32 cellular contexts compared by ENCODE assay signal in genomic region chr4:145602129-145602760, GRCh38.
"Had no signal": no experiment of that assay in that cellular context is flagged by ENCODE, and none has a peak within 500 bp of the region (broad histone marks: within the 10 kb centered on the region; RNA-seq: fewer than 3 reads in every experiment).

No MANE protein-coding gene starts in this region.

- H3K4me3 ChIP-seq: body of pancreas, esophagus muscularis mucosa, gastrocnemius medialis had no signal

- DNase-seq: activated B cell treated with CpG ODN at 0.5 μM for 24 hours; activated CD4-positive, alpha-beta T cell treated with anti-CD3 and anti-CD28 coated beads for 48 hours; activated CD4-positive, alpha-beta T cell treated with anti-CD3 and anti-CD28 coated beads, Interleukin-2, amount 50 U/mL, for 1 hour; activated CD4-positive, alpha-beta T cell treated with anti-CD3 and anti-CD28 coated beads, Interleukin-2, amount 50 U/mL, for 48 hours; activated CD8-positive, alpha-beta memory T cell treated with anti-CD3 and anti-CD28 coated beads for 24 hours; activated CD8-positive, alpha-beta T cell treated with anti-CD3 and anti-CD28 coated beads for 36 hours; activated effector memory CD4-positive, alpha-beta T cell treated with Interleukin-2 at 50 U/mL for 16 hours; activated gamma-delta T cell treated with Interleukin-2 at 50 U/mL for 16 hours; activated naive CD4-positive, alpha-beta T cell treated with anti-CD3 and anti-CD28 coated beads, Interleukin-2, amount 50 U/mL, for 16 hours; activated naive CD4-positive, alpha-beta T cell treated with Interleukin-2 at 50 U/mL for 16 hours; activated T-cell treated with anti-CD3 and anti-CD28 coated beads, Interleukin-2, amount 50 U/mL, for 4 hours; amygdala; aorta; body of pancreas; caudate nucleus; cortex of kidney; dermis blood vessel endothelial cell; effector CD4-positive, alpha-beta T cell; effector memory CD8-positive, alpha-beta T cell; erythroblast; foreskin keratinocyte; gastrocnemius medialis; glutamatergic neuron; T-helper 1 cell; T-helper 17 cell; T1000; WERI-Rb-1 had no signal

- H3K9me3 Mint-ChIP-seq: activated T-helper 17 cell treated with anti-CD3 and anti-CD28 coated beads, Interleukin-2, amount 50 U/mL, for 72 hours; effector memory CD8-positive, alpha-beta T cell had no signal

- H3K4me3 Mint-ChIP-seq: activated B cell treated with CpG ODN at 0.5 μM for 24 hours; activated CD8-positive, alpha-beta T cell treated with anti-CD3 and anti-CD28 coated beads for 36 hours; activated naive CD8-positive, alpha-beta T cell; activated T-cell treated with anti-CD3 and anti-CD28 coated beads, Interleukin-2, amount 50 U/mL, for 4 hours; activated T-helper 17 cell treated with anti-CD3 and anti-CD28 coated beads, Interleukin-2, amount 50 U/mL, for 72 hours; effector memory CD8-positive, alpha-beta T cell; T-helper 17 cell; T-helper 2 cell treated with Interferon-gamma antibody and Interleukin-4, amounts not matched to agents 5 μg/mL and 100 μg/mL, for 36 hours had no signal

- H3K27me3 ChIP-seq: body of pancreas, esophagus muscularis mucosa, gastrocnemius medialis had no signal

- H3K36me3 ChIP-seq: esophagus muscularis mucosa, gastrocnemius medialis, WERI-Rb-1 had no signal

- H3K27ac Mint-ChIP-seq: activated B cell treated with CpG ODN at 0.5 μM for 24 hours; activated CD8-positive, alpha-beta T cell treated with anti-CD3 and anti-CD28 coated beads for 36 hours; activated naive CD8-positive, alpha-beta T cell; activated T-helper 17 cell treated with anti-CD3 and anti-CD28 coated beads, Interleukin-2, amount 50 U/mL, for 72 hours; effector memory CD8-positive, alpha-beta T cell; T-helper 17 cell; T-helper 2 cell treated with Interferon-gamma antibody and Interleukin-4, amounts not matched to agents 5 μg/mL and 100 μg/mL, for 36 hours had no signal

- ATAC-seq: activated CD4-positive, CD25-positive, alpha-beta regulatory T cell treated with anti-CD3 and anti-CD28 coated beads, Interleukin-2, amount 50 U/mL, for 24 hours; activated CD8-positive, alpha-beta T cell treated with anti-CD3 and anti-CD28 coated beads for 36 hours; activated T-cell treated with anti-CD3 and anti-CD28 coated beads, Interleukin-2, amount 50 U/mL, for 4 hours; activated T-helper 17 cell treated with anti-CD3 and anti-CD28 coated beads, Interleukin-2, amount 50 U/mL, for 72 hours; body of pancreas; effector memory CD8-positive, alpha-beta T cell; foreskin keratinocyte; gastrocnemius medialis; T-helper 17 cell had no signal

- H3K4me1 ChIP-seq: body of pancreas, esophagus muscularis mucosa, foreskin keratinocyte, gastrocnemius medialis had no signal

- H3K9me3 ChIP-seq: body of pancreas, gastrocnemius medialis had no signal

- H3K27ac ChIP-seq: body of pancreas, esophagus muscularis mucosa, foreskin keratinocyte, gastrocnemius medialis, WERI-Rb-1 had no signal

- H3K4me1 Mint-ChIP-seq: activated B cell treated with CpG ODN at 0.5 μM for 24 hours; activated T-helper 17 cell treated with anti-CD3 and anti-CD28 coated beads, Interleukin-2, amount 50 U/mL, for 72 hours; T-helper 17 cell had no signal
